1 cellular context compared by ENCODE assay signal in genomic region chr1:31765041-31765467, GRCh38.
TF ChIP-seq lines count a peak whose summit lies in the region.

No MANE protein-coding gene starts in this region.

TF ChIP-seq in GM23338, 12 proteins besides CTCF, POLR2A, EP300 and RAD21 (continued from another document):
- TF ChIP-seq ZNF114 (CRISPR knock-in tag; IDR thresholded peaks at IDR 0.05) (no peak), JUNB (IDR thresholded peaks at IDR 0.05; ENCODE audit: unreplicated experiment) (no peak), CREB1 (CRISPR knock-in tag; IDR thresholded peaks at IDR 0.05; ENCODE audit: low read depth) (no peak), EZH2phosphoT487 (IDR thresholded peaks at IDR 0.05; ENCODE audit: unreplicated experiment) (no peak), POLR2AphosphoS5 (IDR thresholded peaks at IDR 0.05; ENCODE audit: low read depth) (no peak), ETS1 (IDR thresholded peaks at IDR 0.05) (no peak), ZNF331 (CRISPR knock-in tag; IDR thresholded peaks at IDR 0.05; ENCODE audit: low read depth) (no peak)
